ENCODE assay signal across 1 cellular context in genomic region chr3:52058111-52058510, GRCh38.
TF ChIP-seq lines count a peak whose summit lies in the region.

No MANE protein-coding gene starts in this region.

TF ChIP-seq in IMR-90, 13 proteins besides CTCF, POLR2A, EP300 and RAD21:
- TF ChIP-seq CHD1 (IDR thresholded peaks at IDR 0.05; ENCODE audit: low read depth, low read length) = no peak
TF ChIP-seq in IMR-90: peak in this region for 0.
